In genomic region chr7:97874894-97875293, GRCh38 we compare ENCODE assay signal across 1 cellular context. TPM values are rescaled to one million over a fixed set of nuclear protein-coding genes. Genes with fewer than 3 reads are reported as not detected.
DNase-seq lines count a peak whose midpoint lies in the region; ATAC-seq, FAIRE-seq and TF ChIP-seq lines count a peak whose summit lies in the region.
"Not testable (repeated sequence)": the region's sequence is repeated elsewhere in the genome, so short reads cannot be mapped to it uniquely, and the experiment has no call there.

No MANE protein-coding gene starts in this region.

- TF ChIP-seq EP300 in HepG2 (IDR thresholded peaks at IDR 0.05; ENCODE audit: low read depth in 2 of 2, low read length in 2 of 2); HepG2 (CRISPR knock-in tag; IDR thresholded peaks at IDR 0.05; ENCODE audit: borderline replicate concordance): not testable (repeated sequence)

- TF ChIP-seq RAD21 in HepG2 (CRISPR knock-in tag; IDR thresholded peaks at IDR 0.05): not testable (repeated sequence)

- intact Hi-C loops in HepG2 (cut with micrococcal nuclease; ENCODE audit: unreplicated experiment): loop anchor here (5.0 kb wide), 1 partner anchor 1553 kb away; the partner anchor contains the start of gene SLC25A13

- not testable (repeated sequence) for H3K27me3 ChIP-seq in HepG2 (ENCODE audit: control insufficient read depth in 1 of 2, insufficient read depth in 2 of 2, low read length in 2 of 2)

- not testable (repeated sequence) for TF ChIP-seq POLR2A in HepG2 (IDR thresholded peaks at IDR 0.05; ENCODE audit: insufficient read depth in 1 of 2, low read depth in 2 of 2, low read length in 2 of 2)

- not testable (repeated sequence) for H3K4me2 ChIP-seq in HepG2 (ENCODE audit: low read depth, low read length)

- not testable (repeated sequence) for H3K9ac ChIP-seq in HepG2 (ENCODE audit: insufficient read depth, low read depth, low read length)

- BruUV-seq in HepG2 (replicated peaks; lab: Mats Ljungman, UMichigan): not testable (repeated sequence)

- not testable (repeated sequence) for H3K9me3 ChIP-seq in HepG2 (ENCODE audit: low read length)

- H2AFZ ChIP-seq in HepG2 (ENCODE audit: low read length): not testable (repeated sequence)

- H3K79me2 ChIP-seq in HepG2 (ENCODE audit: insufficient read depth, low read length): not testable (repeated sequence)

- in situ Hi-C loops in HepG2 (cut with HindIII; ENCODE audit: extremely low pct_ligation_motif_present, low pct_unique_long_range_greater_than_20kb): not testable (repeated sequence)

- not testable (repeated sequence) for H3K36me3 ChIP-seq in HepG2 (replicated peaks in 1 of 2; ENCODE audit: control insufficient read depth in 1 of 2, insufficient read depth in 2 of 2, low read length in 2 of 2)

- H4K20me1 ChIP-seq in HepG2 (ENCODE audit: insufficient read depth, low read length): not testable (repeated sequence)

- not testable (repeated sequence) for TF ChIP-seq CTCF in HepG2 (CRISPR knock-in tag; IDR thresholded peaks at IDR 0.05)

- H3K27ac ChIP-seq in HepG2 (ENCODE audit: extremely low read length, insufficient read depth, low read length): not testable (repeated sequence)

- not testable (repeated sequence) for FAIRE-seq in HepG2 (lab: Jason Lieb, UNC)

- POLR2A ChIA-PET in HepG2 (lab: Yijun Ruan, JAX): not testable (repeated sequence)

- 25% methylated on average over 4 of the region's 4 CpGs for WGBS in HepG2 (ENCODE audit: low lambda C conversion rate)

- not testable (repeated sequence) for DNase-seq in HepG2 (ENCODE audit: low spot score)

- not testable (repeated sequence) for ATAC-seq in HepG2

- H3K4me1 ChIP-seq in HepG2 (ENCODE audit: insufficient read depth, low read length): peaks cover 23% of the 10 kb centered on the region

- not testable (repeated sequence) for H3K4me3 ChIP-seq in HepG2 (replicated peaks in 1 of 3; ENCODE audit: insufficient read depth in 1 of 3, low read depth in 2 of 3, low read length in 3 of 3)

- CTCF ChIA-PET in HepG2 (lab: Yijun Ruan, JAX; ENCODE audit: low intra/inter-chr PET ratio, low total read pairs): not testable (repeated sequence)

TF ChIP-seq in HepG2, 621 proteins besides CTCF, POLR2A, EP300 and RAD21:
- TF ChIP-seq ZNF12 (CRISPR knock-in tag; IDR thresholded peaks at IDR 0.05): peak; percentile 93

RNA-seq across cellular contexts. Expression of gene ASNS, which starts 2.7 kb away (rescaled TPM):
- 55.0 and 81.9 TPM in 2 replicates for total RNA-seq in HepG2 (2016; rRNA removed; fragmentation: Illumina TruSeq; extraction: Trizol)
- total RNA-seq in HepG2 (2016; cell fraction: cytosol; rRNA removed; fragmentation: Illumina TruSeq; extraction: Trizol; ENCODE audit: low read depth): 4.0 and 4.5 TPM in 2 replicates
- 52.7 and 82.1 TPM in 2 replicates for total RNA-seq in HepG2 (2016; cell fraction: insoluble cytoplasmic fraction; rRNA removed; fragmentation: Illumina TruSeq; extraction: Trizol)
- total RNA-seq in HepG2 (2016; cell fraction: membrane; rRNA removed; fragmentation: Illumina TruSeq; extraction: Trizol): 8.8 and 12.5 TPM in 2 replicates
- total RNA-seq in HepG2 (2016; cell fraction: nucleus; rRNA removed; fragmentation: Illumina TruSeq; extraction: Trizol): 30.4 and 40.7 TPM in 2 replicates
- polyA plus RNA-seq in HepG2 (2011; rRNA removed): 74.8 and 75.1 TPM in 2 replicates
- 43.8 and 55.1 TPM in 2 replicates for polyA plus RNA-seq in HepG2 (2011; cell fraction: cytosol; rRNA removed)
- 148 and 171 TPM in 2 replicates for polyA plus RNA-seq in HepG2 (2011; cell fraction: nucleus; rRNA removed)
- polyA plus RNA-seq in HepG2 (2012): 152 and 252 TPM in 2 replicates
- 1.6 and 3.1 TPM in 2 replicates for polyA plus RNA-seq in HepG2 (2016; cell fraction: cytosol; fragmentation: Illumina TruSeq; extraction: Trizol; ENCODE audit: low read depth)
- 84.7 and 95.8 TPM in 2 replicates for polyA plus RNA-seq in HepG2 (2016; cell fraction: insoluble cytoplasmic fraction; fragmentation: Illumina TruSeq; extraction: Trizol; ENCODE audit: low read depth)
- polyA plus RNA-seq in HepG2 (2016; cell fraction: membrane; fragmentation: Illumina TruSeq; extraction: Trizol; ENCODE audit: low read depth): 7.6 and 7.9 TPM in 2 replicates
- 58.4 and 65.6 TPM in 2 replicates for polyA plus RNA-seq in HepG2 (2016; cell fraction: nucleus; fragmentation: Illumina TruSeq; extraction: Trizol; ENCODE audit: insufficient read depth, low read depth)
- polyA minus RNA-seq in HepG2 (2011; rRNA and poly(A)+ RNA removed; ENCODE audit: low replicate concordance): 51.6 and 135 TPM in 2 replicates
- polyA minus RNA-seq in HepG2 (2011; cell fraction: cytosol; rRNA and poly(A)+ RNA removed): 59.9 and 77.4 TPM in 2 replicates
- polyA minus RNA-seq in HepG2 (2011; cell fraction: nucleus; rRNA and poly(A)+ RNA removed): 95.3 and 105 TPM in 2 replicates
